8 cellular contexts compared by ENCODE assay signal in the genomic region with DNA sequence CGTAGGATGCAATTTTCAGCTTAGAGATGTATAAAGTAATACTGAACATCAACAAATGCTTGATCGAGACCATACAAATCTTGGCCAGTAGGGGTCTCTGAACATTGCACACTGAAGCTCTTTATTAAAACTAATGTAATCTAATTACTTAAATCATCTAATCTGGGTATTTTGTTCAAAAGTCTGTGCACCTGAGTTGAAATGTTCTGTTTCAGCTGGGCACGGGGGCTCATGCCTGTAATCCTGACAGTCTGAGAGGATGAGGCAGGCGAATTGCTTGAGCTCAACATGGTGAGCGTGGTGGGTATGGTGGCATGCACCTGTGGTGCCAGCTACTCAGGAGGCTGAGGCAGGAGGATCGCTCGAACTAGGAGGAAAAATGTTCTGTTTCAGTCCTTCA. TPM values are rescaled to one million over a fixed set of nuclear protein-coding genes. Genes with fewer than 3 reads are reported as not detected.
DNase-seq lines count a peak whose midpoint lies in the region; ATAC-seq, FAIRE-seq and TF ChIP-seq lines count a peak whose summit lies in the region.

No MANE protein-coding gene starts in this region.

- peak; percentile 14 for DNase-seq in AG09319 (ENCODE audit: extremely low read depth, low read depth)
- no peak for DNase-seq in GM12892 (ENCODE audit: insufficient read length)
- DNase-seq in RWPE1 (ENCODE audit: low spot score): peak; percentile 59
- peak; percentile 42 for DNase-seq in bronchial epithelial cell (ENCODE audit: low read depth)
- DNase-seq in medulla oblongata (ENCODE audit: extremely low spot score): peak; percentile 40
- no peak for DNase-seq in ureter (ENCODE audit: low spot score)
- no peak for DNase-seq in posterior cingulate gyrus

- FAIRE-seq in GM12892 (lab: Jason Lieb, UNC) (peak; percentile 74), bronchial epithelial cell (lab: Jason Lieb, UNC) (no peak)

- CTCF ChIA-PET in RWPE1 (lab: Yijun Ruan, JAX): interaction anchor here (0.5 to 2.7 kb wide), 36 partner anchors 10 to 1665 kb away, joined by 3 to 48 read pairs (median 4); a partner anchor contains a TSS

- TF ChIP-seq CTCF in AG09319 (IDR thresholded peaks at IDR 0.05; ENCODE audit: low read depth, low read length) (peak; percentile 73), RWPE1 (conservative IDR thresholded peaks at IDR 0.05; ENCODE audit: low read depth) (peak; percentile 75), bronchial epithelial cell (IDR thresholded peaks at IDR 0.05; ENCODE audit: insufficient read depth, low read length, severe bottlenecking) (peak; percentile 59)

- no peak overlapping the region for H3K4me3 ChIP-seq in bronchial epithelial cell (ENCODE audit: low read depth, low read length)

- POLR2A ChIA-PET in RWPE1 (lab: Yijun Ruan, JAX; ENCODE audit: low non-redundant PET): no interaction called here

- no peaks in the 10 kb centered on the region for H3K27me3 ChIP-seq in bronchial epithelial cell (ENCODE audit: control insufficient read depth, insufficient read depth, low read length)

- no peak overlapping the region for H3K27ac ChIP-seq in RWPE1

- intact Hi-C loops in posterior cingulate gyrus (cut with DNase I): no loop called here

- H3K36me3 ChIP-seq in bronchial epithelial cell (ENCODE audit: control insufficient read depth, insufficient read depth, low read length): no peaks in the 10 kb centered on the region

- ATAC-seq in HG02642 (IDR thresholded peaks at IDR 0.05; ENCODE audit: poor library complexity, unreplicated experiment): no peak

- no peak for TF ChIP-seq POLR2A in GM12892 (IDR thresholded peaks at IDR 0.05; ENCODE audit: low read depth, low read length)

RNA-seq across cellular contexts. Expression of a gene that starts 41.0 kb away (rescaled TPM):
- polyA plus RNA-seq in GM12892 (2012; ENCODE audit: missing spikeins): not detected
- total RNA-seq in bronchial epithelial cell (not detected in 2 replicates), ureter (not detected)

Comparison
In these comparisons a context has a peak if more than half of its experiments do, and no peak if none do; other contexts are left out.
1. DNase-seq: peak in AG09319 (single experiment), RWPE1 (single experiment), bronchial epithelial cell (single experiment) and medulla oblongata (single experiment); none in GM12892 (single experiment), ureter (single experiment) and posterior cingulate gyrus (0 of 10).
2. Peak in every context shown above with its lines, with median percentiles within 50 percentile points of each other: CTCF ChIP-seq.